1 cellular context compared by ENCODE assay signal in the genomic region with DNA sequence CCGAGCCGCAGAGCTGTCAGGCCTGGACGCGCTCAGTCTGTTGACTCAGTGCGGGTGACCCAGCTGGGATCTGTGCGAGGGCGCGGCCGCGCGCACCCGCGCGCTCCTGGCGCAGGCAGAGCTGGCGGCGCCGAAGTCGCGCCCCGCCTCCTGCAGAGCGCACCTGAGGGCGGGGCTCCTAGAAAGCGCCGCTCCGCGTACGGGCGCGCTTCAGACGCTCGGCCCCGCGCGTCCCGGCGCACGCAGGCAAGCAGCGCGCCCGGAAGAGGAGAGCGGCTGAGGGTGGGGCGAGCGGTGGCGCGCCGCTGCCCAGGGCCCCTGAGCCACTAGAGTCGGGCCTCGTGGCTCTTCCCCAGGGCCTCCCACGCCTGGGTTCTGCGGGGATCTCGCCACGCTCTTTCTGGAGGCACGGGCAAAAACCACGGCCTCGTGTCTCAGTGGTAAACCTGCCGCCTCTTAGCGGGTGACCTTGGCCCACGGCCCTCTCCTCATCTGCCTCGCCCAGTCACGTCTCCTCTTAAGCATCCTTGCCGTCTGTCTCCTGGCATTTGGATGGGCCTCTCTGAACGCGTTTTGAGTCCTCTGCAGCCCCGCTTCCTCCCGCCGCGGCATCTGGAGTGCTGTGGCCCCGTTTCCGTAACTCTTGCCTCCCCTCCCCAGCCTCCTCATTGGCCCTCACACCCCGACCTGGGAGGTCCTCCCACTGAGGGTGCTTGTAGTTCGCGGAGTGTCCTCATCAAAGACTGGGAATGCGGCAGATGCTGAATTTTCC.
TF ChIP-seq lines count a peak whose summit lies in the region.

A gene with protein sequence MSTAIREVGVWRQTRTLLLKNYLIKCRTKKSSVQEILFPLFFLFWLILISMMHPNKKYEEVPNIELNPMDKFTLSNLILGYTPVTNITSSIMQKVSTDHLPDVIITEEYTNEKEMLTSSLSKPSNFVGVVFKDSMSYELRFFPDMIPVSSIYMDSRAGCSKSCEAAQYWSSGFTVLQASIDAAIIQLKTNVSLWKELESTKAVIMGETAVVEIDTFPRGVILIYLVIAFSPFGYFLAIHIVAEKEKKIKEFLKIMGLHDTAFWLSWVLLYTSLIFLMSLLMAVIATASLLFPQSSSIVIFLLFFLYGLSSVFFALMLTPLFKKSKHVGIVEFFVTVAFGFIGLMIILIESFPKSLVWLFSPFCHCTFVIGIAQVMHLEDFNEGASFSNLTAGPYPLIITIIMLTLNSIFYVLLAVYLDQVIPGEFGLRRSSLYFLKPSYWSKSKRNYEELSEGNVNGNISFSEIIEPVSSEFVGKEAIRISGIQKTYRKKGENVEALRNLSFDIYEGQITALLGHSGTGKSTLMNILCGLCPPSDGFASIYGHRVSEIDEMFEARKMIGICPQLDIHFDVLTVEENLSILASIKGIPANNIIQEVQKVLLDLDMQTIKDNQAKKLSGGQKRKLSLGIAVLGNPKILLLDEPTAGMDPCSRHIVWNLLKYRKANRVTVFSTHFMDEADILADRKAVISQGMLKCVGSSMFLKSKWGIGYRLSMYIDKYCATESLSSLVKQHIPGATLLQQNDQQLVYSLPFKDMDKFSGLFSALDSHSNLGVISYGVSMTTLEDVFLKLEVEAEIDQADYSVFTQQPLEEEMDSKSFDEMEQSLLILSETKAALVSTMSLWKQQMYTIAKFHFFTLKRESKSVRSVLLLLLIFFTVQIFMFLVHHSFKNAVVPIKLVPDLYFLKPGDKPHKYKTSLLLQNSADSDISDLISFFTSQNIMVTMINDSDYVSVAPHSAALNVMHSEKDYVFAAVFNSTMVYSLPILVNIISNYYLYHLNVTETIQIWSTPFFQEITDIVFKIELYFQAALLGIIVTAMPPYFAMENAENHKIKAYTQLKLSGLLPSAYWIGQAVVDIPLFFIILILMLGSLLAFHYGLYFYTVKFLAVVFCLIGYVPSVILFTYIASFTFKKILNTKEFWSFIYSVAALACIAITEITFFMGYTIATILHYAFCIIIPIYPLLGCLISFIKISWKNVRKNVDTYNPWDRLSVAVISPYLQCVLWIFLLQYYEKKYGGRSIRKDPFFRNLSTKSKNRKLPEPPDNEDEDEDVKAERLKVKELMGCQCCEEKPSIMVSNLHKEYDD (N-terminal part only) (minus strand): TSS at position 74 of the 772 bp plus-strand sequence. CDS start 12,718 bp downstream, outside the sequence.

TF ChIP-seq in liver, 16 proteins besides CTCF, POLR2A, EP300 and RAD21 (continued from another document):
- TF ChIP-seq EGR1 (IDR thresholded peaks at IDR 0.05; ENCODE audit: low read depth in 2 of 2) (no peak), FOXA1 (IDR thresholded peaks at IDR 0.05) (no peak), TAF1 (conservative IDR thresholded peaks at IDR 0.05) (no peak), SP1 (IDR thresholded peaks at IDR 0.05) (no peak), HNF4G (IDR thresholded peaks at IDR 0.05) (no peak)
- TF ChIP-seq, protein P1, sequence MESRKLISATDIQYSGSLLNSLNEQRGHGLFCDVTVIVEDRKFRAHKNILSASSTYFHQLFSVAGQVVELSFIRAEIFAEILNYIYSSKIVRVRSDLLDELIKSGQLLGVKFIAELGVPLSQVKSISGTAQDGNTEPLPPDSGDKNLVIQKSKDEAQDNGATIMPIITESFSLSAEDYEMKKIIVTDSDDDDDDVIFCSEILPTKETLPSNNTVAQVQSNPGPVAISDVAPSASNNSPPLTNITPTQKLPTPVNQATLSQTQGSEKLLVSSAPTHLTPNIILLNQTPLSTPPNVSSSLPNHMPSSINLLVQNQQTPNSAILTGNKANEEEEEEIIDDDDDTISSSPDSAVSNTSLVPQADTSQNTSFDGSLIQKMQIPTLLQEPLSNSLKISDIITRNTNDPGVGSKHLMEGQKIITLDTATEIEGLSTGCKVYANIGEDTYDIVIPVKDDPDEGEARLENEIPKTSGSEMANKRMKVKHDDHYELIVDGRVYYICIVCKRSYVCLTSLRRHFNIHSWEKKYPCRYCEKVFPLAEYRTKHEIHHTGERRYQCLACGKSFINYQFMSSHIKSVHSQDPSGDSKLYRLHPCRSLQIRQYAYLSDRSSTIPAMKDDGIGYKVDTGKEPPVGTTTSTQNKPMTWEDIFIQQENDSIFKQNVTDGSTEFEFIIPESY (IDR thresholded peaks at IDR 0.05), result no peak
